In the genomic region with DNA sequence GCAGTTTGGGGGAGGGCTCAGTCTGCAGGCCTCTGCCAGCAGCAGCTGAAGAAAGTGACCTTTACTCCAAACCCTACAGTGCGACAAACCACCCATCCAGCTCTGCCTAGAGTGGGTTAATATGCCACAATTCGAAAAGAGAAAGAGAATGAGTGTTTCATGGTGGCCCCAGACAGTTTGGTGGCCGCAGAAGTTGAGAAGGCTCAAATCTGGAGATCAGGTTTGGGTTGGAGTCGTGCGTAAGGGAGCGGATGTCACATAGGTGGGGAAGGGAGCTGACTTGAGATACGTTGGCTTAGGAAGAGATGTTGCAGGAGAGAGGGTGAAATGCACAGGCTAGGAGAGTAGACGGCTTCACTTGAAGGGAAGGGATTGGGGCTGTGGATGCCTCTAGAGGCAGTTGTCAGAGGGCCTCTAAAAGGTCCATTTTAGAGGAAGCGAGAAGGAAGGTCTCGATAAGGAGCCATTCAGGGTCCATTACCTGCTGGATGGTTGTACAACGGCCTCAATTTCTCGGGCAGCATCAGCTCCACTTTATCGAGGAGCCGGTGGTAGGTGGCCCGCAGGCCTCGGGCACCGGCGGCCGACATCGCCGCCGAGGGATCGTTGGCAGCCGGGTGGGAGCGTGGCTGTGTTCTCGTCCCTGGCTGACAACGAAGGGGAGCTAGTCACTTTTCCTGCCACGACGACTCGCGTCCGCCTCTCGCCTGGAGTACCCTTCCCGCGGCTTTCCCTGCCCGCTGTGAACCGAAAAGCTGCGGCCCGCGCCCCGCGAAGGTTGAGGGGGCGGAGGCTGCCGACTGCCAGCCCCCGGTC, we compare ENCODE assay signal across 1 cellular context.
TF ChIP-seq lines count a peak whose summit lies in the region.

No MANE protein-coding gene starts in this region.

TF ChIP-seq in K562, 482 proteins besides CTCF, POLR2A, EP300 and RAD21 (continued from another document and continues in another):
- TF ChIP-seq MNT (conservative IDR thresholded peaks at IDR 0.05) = 0 out of 4 replicates have a peak, but pooled peaks of 1 of the 2 experiments have one; percentile 15
- no peak for TF ChIP-seq ZFPM2 (CRISPR knock-in tag; IDR thresholded peaks at IDR 0.05)
- no peak for TF ChIP-seq MAFF (IDR thresholded peaks at IDR 0.05; ENCODE audit: low read length)
- peak; percentile 60; the same call in 1 of the 2 replicates for TF ChIP-seq ZNF165 (CRISPR knock-in tag; IDR thresholded peaks at IDR 0.05; ENCODE audit: borderline replicate concordance)
- TF ChIP-seq, protein P1, sequence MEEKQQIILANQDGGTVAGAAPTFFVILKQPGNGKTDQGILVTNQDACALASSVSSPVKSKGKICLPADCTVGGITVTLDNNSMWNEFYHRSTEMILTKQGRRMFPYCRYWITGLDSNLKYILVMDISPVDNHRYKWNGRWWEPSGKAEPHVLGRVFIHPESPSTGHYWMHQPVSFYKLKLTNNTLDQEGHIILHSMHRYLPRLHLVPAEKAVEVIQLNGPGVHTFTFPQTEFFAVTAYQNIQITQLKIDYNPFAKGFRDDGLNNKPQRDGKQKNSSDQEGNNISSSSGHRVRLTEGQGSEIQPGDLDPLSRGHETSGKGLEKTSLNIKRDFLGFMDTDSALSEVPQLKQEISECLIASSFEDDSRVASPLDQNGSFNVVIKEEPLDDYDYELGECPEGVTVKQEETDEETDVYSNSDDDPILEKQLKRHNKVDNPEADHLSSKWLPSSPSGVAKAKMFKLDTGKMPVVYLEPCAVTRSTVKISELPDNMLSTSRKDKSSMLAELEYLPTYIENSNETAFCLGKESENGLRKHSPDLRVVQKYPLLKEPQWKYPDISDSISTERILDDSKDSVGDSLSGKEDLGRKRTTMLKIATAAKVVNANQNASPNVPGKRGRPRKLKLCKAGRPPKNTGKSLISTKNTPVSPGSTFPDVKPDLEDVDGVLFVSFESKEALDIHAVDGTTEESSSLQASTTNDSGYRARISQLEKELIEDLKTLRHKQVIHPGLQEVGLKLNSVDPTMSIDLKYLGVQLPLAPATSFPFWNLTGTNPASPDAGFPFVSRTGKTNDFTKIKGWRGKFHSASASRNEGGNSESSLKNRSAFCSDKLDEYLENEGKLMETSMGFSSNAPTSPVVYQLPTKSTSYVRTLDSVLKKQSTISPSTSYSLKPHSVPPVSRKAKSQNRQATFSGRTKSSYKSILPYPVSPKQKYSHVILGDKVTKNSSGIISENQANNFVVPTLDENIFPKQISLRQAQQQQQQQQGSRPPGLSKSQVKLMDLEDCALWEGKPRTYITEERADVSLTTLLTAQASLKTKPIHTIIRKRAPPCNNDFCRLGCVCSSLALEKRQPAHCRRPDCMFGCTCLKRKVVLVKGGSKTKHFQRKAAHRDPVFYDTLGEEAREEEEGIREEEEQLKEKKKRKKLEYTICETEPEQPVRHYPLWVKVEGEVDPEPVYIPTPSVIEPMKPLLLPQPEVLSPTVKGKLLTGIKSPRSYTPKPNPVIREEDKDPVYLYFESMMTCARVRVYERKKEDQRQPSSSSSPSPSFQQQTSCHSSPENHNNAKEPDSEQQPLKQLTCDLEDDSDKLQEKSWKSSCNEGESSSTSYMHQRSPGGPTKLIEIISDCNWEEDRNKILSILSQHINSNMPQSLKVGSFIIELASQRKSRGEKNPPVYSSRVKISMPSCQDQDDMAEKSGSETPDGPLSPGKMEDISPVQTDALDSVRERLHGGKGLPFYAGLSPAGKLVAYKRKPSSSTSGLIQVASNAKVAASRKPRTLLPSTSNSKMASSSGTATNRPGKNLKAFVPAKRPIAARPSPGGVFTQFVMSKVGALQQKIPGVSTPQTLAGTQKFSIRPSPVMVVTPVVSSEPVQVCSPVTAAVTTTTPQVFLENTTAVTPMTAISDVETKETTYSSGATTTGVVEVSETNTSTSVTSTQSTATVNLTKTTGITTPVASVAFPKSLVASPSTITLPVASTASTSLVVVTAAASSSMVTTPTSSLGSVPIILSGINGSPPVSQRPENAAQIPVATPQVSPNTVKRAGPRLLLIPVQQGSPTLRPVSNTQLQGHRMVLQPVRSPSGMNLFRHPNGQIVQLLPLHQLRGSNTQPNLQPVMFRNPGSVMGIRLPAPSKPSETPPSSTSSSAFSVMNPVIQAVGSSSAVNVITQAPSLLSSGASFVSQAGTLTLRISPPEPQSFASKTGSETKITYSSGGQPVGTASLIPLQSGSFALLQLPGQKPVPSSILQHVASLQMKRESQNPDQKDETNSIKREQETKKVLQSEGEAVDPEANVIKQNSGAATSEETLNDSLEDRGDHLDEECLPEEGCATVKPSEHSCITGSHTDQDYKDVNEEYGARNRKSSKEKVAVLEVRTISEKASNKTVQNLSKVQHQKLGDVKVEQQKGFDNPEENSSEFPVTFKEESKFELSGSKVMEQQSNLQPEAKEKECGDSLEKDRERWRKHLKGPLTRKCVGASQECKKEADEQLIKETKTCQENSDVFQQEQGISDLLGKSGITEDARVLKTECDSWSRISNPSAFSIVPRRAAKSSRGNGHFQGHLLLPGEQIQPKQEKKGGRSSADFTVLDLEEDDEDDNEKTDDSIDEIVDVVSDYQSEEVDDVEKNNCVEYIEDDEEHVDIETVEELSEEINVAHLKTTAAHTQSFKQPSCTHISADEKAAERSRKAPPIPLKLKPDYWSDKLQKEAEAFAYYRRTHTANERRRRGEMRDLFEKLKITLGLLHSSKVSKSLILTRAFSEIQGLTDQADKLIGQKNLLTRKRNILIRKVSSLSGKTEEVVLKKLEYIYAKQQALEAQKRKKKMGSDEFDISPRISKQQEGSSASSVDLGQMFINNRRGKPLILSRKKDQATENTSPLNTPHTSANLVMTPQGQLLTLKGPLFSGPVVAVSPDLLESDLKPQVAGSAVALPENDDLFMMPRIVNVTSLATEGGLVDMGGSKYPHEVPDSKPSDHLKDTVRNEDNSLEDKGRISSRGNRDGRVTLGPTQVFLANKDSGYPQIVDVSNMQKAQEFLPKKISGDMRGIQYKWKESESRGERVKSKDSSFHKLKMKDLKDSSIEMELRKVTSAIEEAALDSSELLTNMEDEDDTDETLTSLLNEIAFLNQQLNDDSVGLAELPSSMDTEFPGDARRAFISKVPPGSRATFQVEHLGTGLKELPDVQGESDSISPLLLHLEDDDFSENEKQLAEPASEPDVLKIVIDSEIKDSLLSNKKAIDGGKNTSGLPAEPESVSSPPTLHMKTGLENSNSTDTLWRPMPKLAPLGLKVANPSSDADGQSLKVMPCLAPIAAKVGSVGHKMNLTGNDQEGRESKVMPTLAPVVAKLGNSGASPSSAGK (IDR thresholded peaks at IDR 0.05) = 0 out of 2 replicates have a peak, but pooled peaks have one; percentile 74
- no peak for TF ChIP-seq NR2C2 (CRISPR knock-in tag; IDR thresholded peaks at IDR 0.05)
- no peak for TF ChIP-seq NR2C2 (tag; IDR thresholded peaks at IDR 0.05)
- peak; percentile 30 for TF ChIP-seq KDM5B (IDR thresholded peaks at IDR 0.05; ENCODE audit: insufficient replicate concordance, low read depth, low read length)
- peak in 1 of 2 experiments; percentile 54; a peak in 2 of 4 replicates for TF ChIP-seq FOXA3 (CRISPR knock-in tag; conservative IDR thresholded peaks at IDR 0.05 in 1 of 2, IDR thresholded peaks at IDR 0.05 in 1 of 2)
- TF ChIP-seq ZNF644 (tag; IDR thresholded peaks at IDR 0.05; ENCODE audit: low read depth) = 0 out of 2 replicates have a peak, but pooled peaks have one; percentile 36
- peak; percentile 89 for TF ChIP-seq FIP1L1 (IDR thresholded peaks at IDR 0.05; ENCODE audit: low read depth, low read length, poor library complexity, severe bottlenecking)
- TF ChIP-seq ZNF143 (CRISPR knock-in tag; IDR thresholded peaks at IDR 0.05) = no peak
- TF ChIP-seq ZFP1 (CRISPR knock-in tag; IDR thresholded peaks at IDR 0.05) = no peak
- no peak for TF ChIP-seq ETS2 (tag; IDR thresholded peaks at IDR 0.05; ENCODE audit: borderline replicate concordance, poor library complexity, severe bottlenecking)
- no peak for TF ChIP-seq MAFK (IDR thresholded peaks at IDR 0.05; ENCODE audit: low read length)
- no peak for TF ChIP-seq ZNF77 (CRISPR knock-in tag; IDR thresholded peaks at IDR 0.05)
- 0 out of 2 replicates have a peak, but pooled peaks have one; percentile 10 for TF ChIP-seq CTBP1 (IDR thresholded peaks at IDR 0.05; ENCODE audit: borderline replicate concordance)
- no peak for TF ChIP-seq PRPF4 (IDR thresholded peaks at IDR 0.05; ENCODE audit: insufficient read depth, low read depth, low read length, poor library complexity, severe bottlenecking)
- TF ChIP-seq, protein P2, sequence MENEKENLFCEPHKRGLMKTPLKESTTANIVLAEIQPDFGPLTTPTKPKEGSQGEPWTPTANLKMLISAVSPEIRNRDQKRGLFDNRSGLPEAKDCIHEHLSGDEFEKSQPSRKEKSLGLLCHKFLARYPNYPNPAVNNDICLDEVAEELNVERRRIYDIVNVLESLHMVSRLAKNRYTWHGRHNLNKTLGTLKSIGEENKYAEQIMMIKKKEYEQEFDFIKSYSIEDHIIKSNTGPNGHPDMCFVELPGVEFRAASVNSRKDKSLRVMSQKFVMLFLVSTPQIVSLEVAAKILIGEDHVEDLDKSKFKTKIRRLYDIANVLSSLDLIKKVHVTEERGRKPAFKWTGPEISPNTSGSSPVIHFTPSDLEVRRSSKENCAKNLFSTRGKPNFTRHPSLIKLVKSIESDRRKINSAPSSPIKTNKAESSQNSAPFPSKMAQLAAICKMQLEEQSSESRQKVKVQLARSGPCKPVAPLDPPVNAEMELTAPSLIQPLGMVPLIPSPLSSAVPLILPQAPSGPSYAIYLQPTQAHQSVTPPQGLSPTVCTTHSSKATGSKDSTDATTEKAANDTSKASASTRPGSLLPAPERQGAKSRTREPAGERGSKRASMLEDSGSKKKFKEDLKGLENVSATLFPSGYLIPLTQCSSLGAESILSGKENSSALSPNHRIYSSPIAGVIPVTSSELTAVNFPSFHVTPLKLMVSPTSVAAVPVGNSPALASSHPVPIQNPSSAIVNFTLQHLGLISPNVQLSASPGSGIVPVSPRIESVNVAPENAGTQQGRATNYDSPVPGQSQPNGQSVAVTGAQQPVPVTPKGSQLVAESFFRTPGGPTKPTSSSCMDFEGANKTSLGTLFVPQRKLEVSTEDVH (IDR thresholded peaks at IDR 0.05; ENCODE audit: low read depth, partially characterized antibody) = no peak
- 0 out of 2 replicates have a peak, but pooled peaks have one; percentile 13 for TF ChIP-seq NR4A1 (CRISPR knock-in tag; IDR thresholded peaks at IDR 0.05)
- no peak; the same call in 1 of the 2 replicates for TF ChIP-seq NR4A1 (tag; IDR thresholded peaks at IDR 0.05)
- no peak for TF ChIP-seq HNRNPK (IDR thresholded peaks at IDR 0.05; ENCODE audit: low read depth, low read length, poor library complexity, severe bottlenecking)
- peak in 1 of 2 experiments; percentile 3; a peak in 1 of 4 replicates for TF ChIP-seq ZNF639 (CRISPR knock-in tag; conservative IDR thresholded peaks at IDR 0.05 in 1 of 2, IDR thresholded peaks at IDR 0.05 in 1 of 2)
- TF ChIP-seq, protein P3, sequence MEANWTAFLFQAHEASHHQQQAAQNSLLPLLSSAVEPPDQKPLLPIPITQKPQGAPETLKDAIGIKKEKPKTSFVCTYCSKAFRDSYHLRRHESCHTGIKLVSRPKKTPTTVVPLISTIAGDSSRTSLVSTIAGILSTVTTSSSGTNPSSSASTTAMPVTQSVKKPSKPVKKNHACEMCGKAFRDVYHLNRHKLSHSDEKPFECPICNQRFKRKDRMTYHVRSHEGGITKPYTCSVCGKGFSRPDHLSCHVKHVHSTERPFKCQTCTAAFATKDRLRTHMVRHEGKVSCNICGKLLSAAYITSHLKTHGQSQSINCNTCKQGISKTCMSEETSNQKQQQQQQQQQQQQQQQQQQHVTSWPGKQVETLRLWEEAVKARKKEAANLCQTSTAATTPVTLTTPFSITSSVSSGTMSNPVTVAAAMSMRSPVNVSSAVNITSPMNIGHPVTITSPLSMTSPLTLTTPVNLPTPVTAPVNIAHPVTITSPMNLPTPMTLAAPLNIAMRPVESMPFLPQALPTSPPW (CRISPR knock-in tag; IDR thresholded peaks at IDR 0.05) = no peak
- no peak for TF ChIP-seq ZNF668 (CRISPR knock-in tag; IDR thresholded peaks at IDR 0.05)
- TF ChIP-seq CHD2 (IDR thresholded peaks at IDR 0.05; ENCODE audit: low read depth, low read length) = no peak
- TF ChIP-seq CHD1 (IDR thresholded peaks at IDR 0.05; ENCODE audit: low read length) = peak; percentile 87
- TF ChIP-seq ZNF354B (CRISPR knock-in tag; IDR thresholded peaks at IDR 0.05) = 0 out of 2 replicates have a peak, but pooled peaks have one; percentile 8
- TF ChIP-seq RAD51 (IDR thresholded peaks at IDR 0.05; ENCODE audit: borderline replicate concordance, low read depth) = no peak
- peak; percentile 93 for TF ChIP-seq LARP7 (IDR thresholded peaks at IDR 0.05)
- TF ChIP-seq SRSF7 (optimal IDR thresholded peaks at IDR 0.05; ENCODE audit: low read depth, low read length) = no peak
